ENCODE assay signal across 8 cellular contexts in the genomic region with DNA sequence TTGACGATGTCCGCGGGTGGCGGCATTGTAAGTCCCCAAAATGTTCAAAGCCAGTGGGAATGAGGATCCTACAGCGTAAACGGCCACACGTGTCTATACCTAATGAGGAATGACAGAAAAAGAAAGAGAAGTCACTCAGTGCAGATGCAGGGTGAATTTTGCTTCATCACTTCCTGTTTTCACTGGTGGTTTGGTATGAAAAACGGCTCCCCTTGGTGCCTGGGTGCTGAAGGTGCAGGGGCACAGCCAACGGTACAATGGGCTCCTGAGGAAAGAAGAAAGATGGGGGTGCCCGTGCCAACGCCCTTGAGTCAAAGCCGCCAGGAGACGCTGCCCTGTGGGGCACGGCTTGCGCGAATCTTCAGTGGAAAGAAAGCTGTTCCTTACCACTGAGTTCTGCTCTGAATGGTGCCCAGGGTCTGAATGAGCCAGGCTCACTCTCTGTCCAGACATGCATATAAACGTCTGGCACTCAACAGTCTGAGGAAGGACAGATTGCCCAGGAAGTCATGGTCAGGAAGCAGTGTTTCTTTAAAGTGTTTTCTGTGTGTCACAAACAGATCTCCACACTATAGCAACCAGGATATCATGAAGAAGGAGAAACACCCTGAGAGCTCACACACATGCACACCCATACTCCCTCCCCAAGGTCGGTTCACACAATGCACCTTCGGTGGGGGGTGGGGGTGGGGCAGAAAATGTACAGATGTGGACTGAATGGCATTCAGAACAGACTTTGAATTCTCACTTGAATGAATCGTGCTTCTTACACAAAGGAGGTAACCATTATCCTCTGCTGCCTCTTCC.
A peak's percentile ranks its signal among the peaks of the same experiment; 100 is the strongest.
DNase-seq lines count a peak whose midpoint lies in the region; ATAC-seq and TF ChIP-seq lines count a peak whose summit lies in the region.

No MANE protein-coding gene starts in this region.

- 79% methylated on average over 20 of the region's 20 CpGs for WGBS in right cardiac atrium

- peak; percentile 88 for DNase-seq in GM12865 (ENCODE audit: low read depth)
- peak; percentile 82 for DNase-seq in MV-4-11 (lab: John Stamatoyannopoulos, UW)
- peak; percentile 52 for DNase-seq in activated T-cell treated with anti-CD3 and anti-CD28 coated beads for 1 hour (ENCODE audit: low read depth)
- DNase-seq in right cardiac atrium = peak in 1 of 3 donors; percentile 59
- peak; percentile 40 to 62 for DNase-seq in stimulated activated CD8-positive, alpha-beta memory T cell treated with anti-CD3 and anti-CD28 coated beads, Interleukin-7, amount 100 ng/mL, for 48 hours (ENCODE audit: extremely low read depth in 1 of 2, low read depth in 1 of 2)
- no peak for DNase-seq in Caco-2
- no peak for DNase-seq in NCI-H69 (lab: John Stamatoyannopoulos, UW)

- TF ChIP-seq CTCF in GM12865 (IDR thresholded peaks at IDR 0.05; ENCODE audit: insufficient read depth, low read depth, low read length, missing control alignments) = no peak
- no peak for TF ChIP-seq CTCF in Caco-2 (IDR thresholded peaks at IDR 0.05; ENCODE audit: insufficient read depth in 1 of 2, low read depth in 1 of 2, low read length in 1 of 2, severe bottlenecking in 1 of 2, unreplicated experiment in 1 of 2)

- H3K4me3 ChIP-seq in GM12865 (ENCODE audit: low read depth, low read length) (peak overlapping the region; percentile 86), right cardiac atrium (ENCODE audit: low read length) (no peak overlapping the region), Caco-2 (ENCODE audit: low read depth, low read length) (no peak overlapping the region)

- H3K4me3 Mint-ChIP-seq in Caco-2 (ENCODE audit: unreplicated experiment) = no peak overlapping the region

- no peaks in the 10 kb centered on the region for H3K27me3 ChIP-seq in right cardiac atrium (ENCODE audit: control insufficient read depth, insufficient read depth)
- no peaks in the 10 kb centered on the region for H3K27me3 ChIP-seq in Caco-2 (replicated peaks; ENCODE audit: control insufficient read depth, insufficient read depth, low read length)

- H3K36me3 Mint-ChIP-seq in Caco-2 (ENCODE audit: insufficient read depth, unreplicated experiment) = no peaks in the 10 kb centered on the region

- no peak overlapping the region for H3K27ac ChIP-seq in right cardiac atrium (ENCODE audit: low read length)

- H3K9me3 Mint-ChIP-seq in Caco-2 (ENCODE audit: unreplicated experiment) = no peaks in the 10 kb centered on the region

- intact Hi-C loops in right cardiac atrium (cut with DNase I) (no loop called here), Caco-2 (cut with micrococcal nuclease; ENCODE audit: unreplicated experiment) (no loop called here)

- H3K4me1 ChIP-seq in right cardiac atrium (ENCODE audit: control insufficient read depth, insufficient read depth, low read length) (peaks cover 4% of the 10 kb centered on the region), Caco-2 (0 out of 2 replicates have a peak, but pooled peaks cover 6% of the 10 kb centered on the region)

- H3K9me3 ChIP-seq in right cardiac atrium (ENCODE audit: control insufficient read depth, low read length) (no peaks in the 10 kb centered on the region), Caco-2 (no peaks in the 10 kb centered on the region)

- ATAC-seq in GM21825 (IDR thresholded peaks at IDR 0.05; ENCODE audit: unreplicated experiment) = peak; percentile 46
- ATAC-seq in right cardiac atrium = peak; percentile 44 to 51

- POLR2A ChIA-PET in Caco-2 (lab: Charles Lee) = no interaction called here

- peaks cover 11% of the 10 kb centered on the region for H3K27me3 Mint-ChIP-seq in Caco-2 (ENCODE audit: insufficient read depth, unreplicated experiment)

- H3K27ac Mint-ChIP-seq in Caco-2 (ENCODE audit: unreplicated experiment) = no peak overlapping the region

- no TSS peak for BruUV-seq in Caco-2 (replicated peaks; lab: Mats Ljungman, UMichigan)

- no peaks in the 10 kb centered on the region for H3K36me3 ChIP-seq in Caco-2 (ENCODE audit: control insufficient read depth, insufficient read depth, low read length)

- CTCF ChIA-PET in Caco-2 (lab: Charles Lee) = no interaction called here

- no peaks in the 10 kb centered on the region for H3K4me1 Mint-ChIP-seq in Caco-2 (ENCODE audit: low read depth, unreplicated experiment)

Comparison
In these comparisons a context has a peak if more than half of its experiments do, and no peak if none do; other contexts are left out.
1. DNase-seq: peak in GM12865 (single experiment), MV-4-11 (single experiment), activated T-cell treated with anti-CD3 and anti-CD28 coated beads for 1 hour (single experiment) and stimulated activated CD8-positive, alpha-beta memory T cell treated with anti-CD3 and anti-CD28 coated beads, Interleukin-7, amount 100 ng/mL, for 48 hours (2 of 2); none in Caco-2 (0 of 2) and NCI-H69 (single experiment).